ENCODE assay signal across 14 cellular contexts in genomic region chr14:36513451-36514277, GRCh38. TPM values are rescaled to one million over a fixed set of nuclear protein-coding genes. Genes with fewer than 3 reads are reported as not detected.
DNase-seq lines count a peak whose midpoint lies in the region; ATAC-seq and TF ChIP-seq lines count a peak whose summit lies in the region.
"Had no signal": no experiment of that assay in that cellular context is flagged by ENCODE, and none has a peak within 500 bp of the region (broad histone marks: within the 10 kb centered on the region; RNA-seq: fewer than 3 reads in every experiment).

No MANE protein-coding gene starts in this region.

- WGBS in upper lobe of left lung, 2 donors = 6 to 8% methylated on average over 2 to 38 of the region's 38 CpGs
- WGBS in hepatocyte (ENCODE audit: low lambda C conversion rate, missing lambda C conversion rate) = 2% methylated on average over 33 of the region's 38 CpGs

- TF ChIP-seq CTCF in upper lobe of left lung (IDR thresholded peaks at IDR 0.05) (no peak), hepatocyte (IDR thresholded peaks at IDR 0.05; ENCODE audit: poor library complexity) (no peak)

- H3K4me2 ChIP-seq in hepatocyte = no peak overlapping the region

- TF ChIP-seq EP300 in upper lobe of left lung (IDR thresholded peaks at IDR 0.05) = peak in 2 of 4 donors; percentile 4 to 38

- H3K9me2 ChIP-seq in hepatocyte (replicated peaks; ENCODE audit: insufficient read depth) = no peaks in the 10 kb centered on the region

- no peak overlapping the region for H2AFZ ChIP-seq in hepatocyte

- H3K27me3 ChIP-seq in upper lobe of left lung = peaks cover 0 to 46% (median 11%) of the 10 kb centered on the region in 4 donors
- peaks cover 97% of the 10 kb centered on the region for H3K27me3 ChIP-seq in hepatocyte

- peak in 3 of 4 donors; percentile 24 to 83 (median 37) for TF ChIP-seq POLR2A in upper lobe of left lung (IDR thresholded peaks at IDR 0.05)

- H3K79me2 ChIP-seq in hepatocyte = no peaks in the 10 kb centered on the region

- H3K4me1 ChIP-seq in upper lobe of left lung (peaks cover 0 to 16% (median 1%) of the 10 kb centered on the region in 4 donors), hepatocyte (ENCODE audit: insufficient read depth) (no peaks in the 10 kb centered on the region)

- no peaks in the 10 kb centered on the region for H4K20me1 ChIP-seq in hepatocyte (ENCODE audit: insufficient read depth, poor library complexity, severe bottlenecking)

- DNase-seq in NCI-H748 (lab: John Stamatoyannopoulos, UW; ENCODE audit: unreplicated experiment) (peak; percentile 18), NCI-H748 treated with DMSO at 0.1 percent for 48 hours (lab: John Stamatoyannopoulos, UW) (no peak), NCI-H345 (lab: John Stamatoyannopoulos, UW) (peak; percentile 82), iPS-NIHi11 (ENCODE audit: low spot score) (peak; percentile 75), upper lobe of left lung (peak; percentile 82 to 83), hepatocyte (ENCODE audit: low spot score) (no peak), dermis blood vessel endothelial cell (no peak)
- DNase-seq: activated CD8-positive, alpha-beta memory T cell treated with anti-CD3 and anti-CD28 coated beads, Interleukin-2, amount 50 U/mL, for 4 hours; activated naive CD4-positive, alpha-beta T cell treated with anti-CD3 and anti-CD28 coated beads for 36 hours; CD8-positive, alpha-beta memory T cell; NCI-H2171 treated with DMSO at 0.1 percent for 48 hours; OCI-M1; WERI-Rb-1 had no signal

- H3K9me3 ChIP-seq in upper lobe of left lung (no peaks in the 10 kb centered on the region), hepatocyte (ENCODE audit: low read depth) (no peaks in the 10 kb centered on the region)

- ATAC-seq in upper lobe of left lung (ENCODE audit: low FRiP score in 2 of 2) (peak; percentile 18 to 80), HG02798 (IDR thresholded peaks at IDR 0.05; ENCODE audit: poor library complexity, unreplicated experiment) (no peak)

- H3K36me3 ChIP-seq in upper lobe of left lung (no peaks in the 10 kb centered on the region), hepatocyte (replicated peaks; ENCODE audit: insufficient read depth, low read depth) (no peaks in the 10 kb centered on the region)
- H3K36me3 ChIP-seq: WERI-Rb-1 had no signal

- peak overlapping the region in 3 of 4 donors; percentile 35 to 54 (median 52) for H3K4me3 ChIP-seq in upper lobe of left lung
- H3K4me3 ChIP-seq in hepatocyte = no peak overlapping the region

- H3K27ac ChIP-seq in upper lobe of left lung (peak overlapping the region; percentile 83 to 93 (median 88)), hepatocyte (no peak overlapping the region)
- H3K27ac ChIP-seq: WERI-Rb-1 had no signal

RNA-seq across cellular contexts. Expression of gene NKX2-1, which starts 6.4 kb away (rescaled TPM):
- total RNA-seq in upper lobe of left lung (100 to 1,000 TPM; 140 to 467 (median 284) TPM), hepatocyte (2.7 and 4.7 TPM in 2 replicates), dermis blood vessel endothelial cell (not detected in 2 replicates)
- 2.2 and 7.3 TPM in 2 replicates for polyA plus RNA-seq in hepatocyte
- total RNA-seq: activated naive CD4-positive, alpha-beta T cell treated with anti-CD3 and anti-CD28 coated beads for 36 hours; CD8-positive, alpha-beta memory T cell had no signal
- polyA plus RNA-seq: CD8-positive, alpha-beta memory T cell had no signal

Comparison
In these comparisons a context has a peak if more than half of its experiments do, and no peak if none do; other contexts are left out.
1. DNase-seq: peak in NCI-H748 (single experiment), NCI-H345 (single experiment), iPS-NIHi11 (single experiment) and upper lobe of left lung (2 of 2); none in NCI-H748 treated with DMSO at 0.1 percent for 48 hours (single experiment), hepatocyte (single experiment) and dermis blood vessel endothelial cell (single experiment).
2. RNA of gene NKX2-1, which starts 6.4 kb away (total RNA-seq): 140 to 467 TPM in upper lobe of left lung; 2.7 to 4.7 TPM in hepatocyte and not detected in dermis blood vessel endothelial cell; every median in the first group is over 10 times any median in the second.